ENCODE assay signal across 18 cellular contexts in genomic region chr12:55700255-55701018, GRCh38. TPM values are rescaled to one million over a fixed set of nuclear protein-coding genes. Genes with fewer than 3 reads are reported as not detected.
DNase-seq lines count a peak whose midpoint lies in the region; ATAC-seq and TF ChIP-seq lines count a peak whose summit lies in the region.
"Had no signal": no experiment of that assay in that cellular context is flagged by ENCODE, and none has a peak within 500 bp of the region (broad histone marks: within the 10 kb centered on the region; RNA-seq: fewer than 3 reads in every experiment).

No MANE protein-coding gene starts in this region.

- peaks cover 7% of the 10 kb centered on the region for H3K4me1 Mint-ChIP-seq in glutamatergic neuron (ENCODE audit: low read depth, unreplicated experiment)
- H3K4me1 Mint-ChIP-seq: activated CD4-positive, alpha-beta T cell treated with anti-CD3 and anti-CD28 coated beads for 36 hours; natural killer cell had no signal

- peak overlapping the region; percentile 10 to 63 for H3K27ac ChIP-seq in right atrium auricular region
- H3K27ac ChIP-seq: A549, thyroid gland had no signal

- intact Hi-C loops in Right ventricle myocardium superior (cut with DNase I) (no loop called here), Right ventricle myocardium inferior (cut with DNase I) (loop anchor here (2.0 kb wide), 1 partner anchor 16 kb away; no protein-coding TSS in a partner anchor)

- H3K4me1 ChIP-seq in right atrium auricular region: peaks cover 0 to 42% of the 10 kb centered on the region in 2 donors
- H3K4me1 ChIP-seq: thyroid gland had no signal

- H3K9me3 ChIP-seq in right atrium auricular region: no peaks in the 10 kb centered on the region
- H3K9me3 ChIP-seq: A549, thyroid gland had no signal

- peak; percentile 6 for ATAC-seq in Right ventricle myocardium superior (ENCODE audit: poor library complexity)
- no peak for ATAC-seq in Right ventricle myocardium inferior
- ATAC-seq in SK-N-SH treated with all-trans-retinoic acid at 6 μM for 48 hours: peak; percentile 9; the same call in 1 of the 3 replicates
- ATAC-seq: A549; activated CD4-positive, alpha-beta T cell treated with anti-CD3 and anti-CD28 coated beads for 36 hours; effector memory CD8-positive, alpha-beta T cell; natural killer cell had no signal

- DNase-seq in Right ventricle myocardium superior: no peak
- DNase-seq in Right ventricle myocardium inferior (ENCODE audit: missing footprints): no peak
- no peak for DNase-seq in right atrium auricular region (ENCODE audit: low spot score)
- DNase-seq in epidermal melanocyte (ENCODE audit: insufficient read length, low spot score): no peak
- no peak for DNase-seq in KG1 (lab: John Stamatoyannopoulos, UW)
- no peak for DNase-seq in glutamatergic neuron
- DNase-seq in NCI-H446 treated with DMSO at 0.1 percent for 48 hours (lab: John Stamatoyannopoulos, UW): no peak
- DNase-seq: activated CD4-positive, alpha-beta T cell treated with anti-CD3 and anti-CD28 coated beads for 36 hours; DMS153; effector memory CD8-positive, alpha-beta T cell; head of caudate nucleus; natural killer cell; NCI-H1417 treated with DMSO at 0.1 percent for 48 hours; NCI-H526 treated with DMSO at 0.1 percent for 48 hours; SW 1271; thyroid gland had no signal

- no peak overlapping the region for H3K4me3 ChIP-seq in right atrium auricular region
- H3K4me3 ChIP-seq: A549, thyroid gland had no signal

- H3K27me3 ChIP-seq in right atrium auricular region: no peaks in the 10 kb centered on the region
- H3K27me3 ChIP-seq: thyroid gland had no signal

- peaks cover 64% of the 10 kb centered on the region for H3K36me3 ChIP-seq in right atrium auricular region
- H3K36me3 ChIP-seq: thyroid gland had no signal

- TF ChIP-seq CTCF in right atrium auricular region (IDR thresholded peaks at IDR 0.05) (no peak), glutamatergic neuron (IDR thresholded peaks at IDR 0.05; ENCODE audit: partially characterized antibody, unreplicated experiment) (no peak)

- H3K36me3 Mint-ChIP-seq in glutamatergic neuron (ENCODE audit: unreplicated experiment): peaks cover 9% of the 10 kb centered on the region
- H3K36me3 Mint-ChIP-seq: natural killer cell had no signal

- H3K9me3 Mint-ChIP-seq in glutamatergic neuron (ENCODE audit: unreplicated experiment): peaks cover 12% of the 10 kb centered on the region
- H3K9me3 Mint-ChIP-seq: effector memory CD8-positive, alpha-beta T cell; natural killer cell had no signal

- peaks cover 4% of the 10 kb centered on the region for H3K27me3 Mint-ChIP-seq in glutamatergic neuron (ENCODE audit: unreplicated experiment)
- H3K27me3 Mint-ChIP-seq: activated CD4-positive, alpha-beta T cell treated with anti-CD3 and anti-CD28 coated beads for 36 hours had no signal

- H3K27ac Mint-ChIP-seq in glutamatergic neuron (ENCODE audit: unreplicated experiment): no peak overlapping the region
- H3K27ac Mint-ChIP-seq: activated CD4-positive, alpha-beta T cell treated with anti-CD3 and anti-CD28 coated beads for 36 hours; effector memory CD8-positive, alpha-beta T cell; natural killer cell had no signal

- no peak overlapping the region for H3K4me3 Mint-ChIP-seq in glutamatergic neuron (ENCODE audit: unreplicated experiment)
- H3K4me3 Mint-ChIP-seq: activated CD4-positive, alpha-beta T cell treated with anti-CD3 and anti-CD28 coated beads for 36 hours; effector memory CD8-positive, alpha-beta T cell; natural killer cell had no signal

TF ChIP-seq in SK-N-SH treated with all-trans-retinoic acid at 6 μM for 48 hours, 23 proteins besides CTCF, POLR2A, EP300 and RAD21:
- no peak for TF ChIP-seq ESRRG (CRISPR knock-in tag; IDR thresholded peaks at IDR 0.05)
- TF ChIP-seq OSR1 (CRISPR knock-in tag; IDR thresholded peaks at IDR 0.05): no peak
- TF ChIP-seq ZNF565 (CRISPR knock-in tag; conservative IDR thresholded peaks at IDR 0.05; ENCODE audit: low read depth): no peak
- TF ChIP-seq SNAI2 (CRISPR knock-in tag; IDR thresholded peaks at IDR 0.05): no peak
- TF ChIP-seq ISL1 (CRISPR knock-in tag; IDR thresholded peaks at IDR 0.05): no peak

RNA-seq across cellular contexts. Expression of gene ITGA7, which starts 7.3 kb away (rescaled TPM):
- total RNA-seq in Right ventricle myocardium superior (437 TPM), Right ventricle myocardium inferior (479 TPM), right atrium auricular region (100 to 1,000 TPM; 291 to 309 TPM), glutamatergic neuron (ENCODE audit: unreplicated experiment) (156 TPM)

RNA-seq across cellular contexts. Expression of gene BLOC1S1, which starts 15.4 kb away (rescaled TPM):
- total RNA-seq in Right ventricle myocardium superior (119 TPM), Right ventricle myocardium inferior (128 TPM), right atrium auricular region (100 to 1,000 TPM; 177 to 187 TPM), glutamatergic neuron (ENCODE audit: unreplicated experiment) (71.2 TPM)

RNA-seq across cellular contexts. Expression of gene RDH5, which starts 19.8 kb away (rescaled TPM):
- total RNA-seq in Right ventricle myocardium superior (10.1 TPM), Right ventricle myocardium inferior (12.9 TPM), right atrium auricular region (10 to 100 TPM; 13.0 to 22.4 TPM), glutamatergic neuron (ENCODE audit: unreplicated experiment) (6.6 TPM)

RNA-seq across cellular contexts. Expression of gene CD63, which starts 28.4 kb away (rescaled TPM):
- total RNA-seq in Right ventricle myocardium superior: 723 TPM
- total RNA-seq in Right ventricle myocardium inferior: 790 TPM
- 1,000 to 10,000 TPM; 1,041 to 1,122 TPM for total RNA-seq in right atrium auricular region
- total RNA-seq in glutamatergic neuron (ENCODE audit: unreplicated experiment): 619 TPM

RNA-seq across cellular contexts. Expression of gene GDF11, which starts 42.5 kb away (rescaled TPM):
- total RNA-seq in Right ventricle myocardium superior: 6.0 TPM
- 9.7 TPM for total RNA-seq in Right ventricle myocardium inferior
- total RNA-seq in right atrium auricular region: 1 to 10 TPM; 8.1 to 8.6 TPM
- 52.4 TPM for total RNA-seq in glutamatergic neuron (ENCODE audit: unreplicated experiment)
